8 cellular contexts compared by ENCODE assay signal in genomic region chr9:71769175-71770165, GRCh38. TPM values are rescaled to one million over a fixed set of nuclear protein-coding genes. Genes with fewer than 3 reads are reported as not detected.
DNase-seq lines count a peak whose midpoint lies in the region; ATAC-seq, FAIRE-seq and TF ChIP-seq lines count a peak whose summit lies in the region.

No MANE protein-coding gene starts in this region.

- no peaks in the 10 kb centered on the region for H3K9me3 ChIP-seq in tibial artery

- H3K4me3 ChIP-seq in AG10803 (ENCODE audit: low read length), result peak overlapping the region; percentile 70
- H3K4me3 ChIP-seq in tibial artery, result peak overlapping the region; percentile 59 to 80

- H3K4me1 Mint-ChIP-seq in glutamatergic neuron (ENCODE audit: low read depth, unreplicated experiment), result peaks cover 16% of the 10 kb centered on the region

- no peaks in the 10 kb centered on the region for H3K27me3 ChIP-seq in tibial artery

- H3K9me3 Mint-ChIP-seq in glutamatergic neuron (ENCODE audit: unreplicated experiment), result peaks cover 9% of the 10 kb centered on the region

- H3K4me3 Mint-ChIP-seq in glutamatergic neuron (ENCODE audit: unreplicated experiment), result peak overlapping the region; percentile 92

- peak; percentile 38 for ATAC-seq in GM19023 (IDR thresholded peaks at IDR 0.05; ENCODE audit: unreplicated experiment)
- peak; percentile 46 for ATAC-seq in HG03175 (IDR thresholded peaks at IDR 0.05; ENCODE audit: unreplicated experiment)
- peak; percentile 67 for ATAC-seq in omental fat pad (ENCODE audit: low FRiP score)

- peaks cover 0 to 34% (median 15%) of the 10 kb centered on the region in 4 donors for H3K4me1 ChIP-seq in tibial artery

- DNase-seq in AG10803 (ENCODE audit: low read depth) (peak; percentile 52), RCC 7860 (ENCODE audit: low spot score) (peak; percentile 39), activated gamma-delta T cell treated with Interleukin-2 at 50 U/mL for 16 hours (peak; percentile 74), glutamatergic neuron (peak; percentile 67), omental fat pad (ENCODE audit: low spot score) (peak; percentile 52), tibial artery (peak; percentile 83 to 94)

- intact Hi-C loops in tibial artery (cut with DNase I; ENCODE audit: low total_unique reads), result loop anchor here (5.0 to 10.0 kb wide), 2 partner anchors 43 to 165 kb away; no protein-coding TSS in a partner anchor

- FAIRE-seq in RCC 7860 (lab: Jason Lieb, UNC), result no peak

- peak overlapping the region; percentile 90 to 94 for H3K27ac ChIP-seq in tibial artery

- peaks cover 9% of the 10 kb centered on the region for H3K27me3 Mint-ChIP-seq in glutamatergic neuron (ENCODE audit: unreplicated experiment)

- TF ChIP-seq CTCF in AG10803 (conservative IDR thresholded peaks at IDR 0.05; ENCODE audit: low read length) (no peak), glutamatergic neuron (IDR thresholded peaks at IDR 0.05; ENCODE audit: partially characterized antibody, unreplicated experiment) (no peak), omental fat pad (IDR thresholded peaks at IDR 0.05) (no peak), tibial artery (IDR thresholded peaks at IDR 0.05) (no peak)

- no peaks in the 10 kb centered on the region for H3K36me3 ChIP-seq in tibial artery

- peak overlapping the region; percentile 70 for H3K27ac Mint-ChIP-seq in glutamatergic neuron (ENCODE audit: unreplicated experiment)

- no peaks in the 10 kb centered on the region for H3K36me3 Mint-ChIP-seq in glutamatergic neuron (ENCODE audit: unreplicated experiment)

RNA-seq across cellular contexts. Expression of gene CEMIP2, which starts 1.2 kb away (rescaled TPM):
- 122 TPM for total RNA-seq in glutamatergic neuron (ENCODE audit: unreplicated experiment)
- total RNA-seq in omental fat pad, result 100 to 1,000 TPM in 3 of 4 donors, 10 to 100 TPM in 1; 67.1 to 496 (median 126) TPM

Comparison
In these comparisons a context has a peak if more than half of its experiments do, and no peak if none do; other contexts are left out.
1. Peak in every context shown above with its lines: DNase-seq, ATAC-seq, H3K4me3 ChIP-seq and H3K27ac ChIP-seq.